34 cellular contexts compared by ENCODE assay signal in the genomic region with DNA sequence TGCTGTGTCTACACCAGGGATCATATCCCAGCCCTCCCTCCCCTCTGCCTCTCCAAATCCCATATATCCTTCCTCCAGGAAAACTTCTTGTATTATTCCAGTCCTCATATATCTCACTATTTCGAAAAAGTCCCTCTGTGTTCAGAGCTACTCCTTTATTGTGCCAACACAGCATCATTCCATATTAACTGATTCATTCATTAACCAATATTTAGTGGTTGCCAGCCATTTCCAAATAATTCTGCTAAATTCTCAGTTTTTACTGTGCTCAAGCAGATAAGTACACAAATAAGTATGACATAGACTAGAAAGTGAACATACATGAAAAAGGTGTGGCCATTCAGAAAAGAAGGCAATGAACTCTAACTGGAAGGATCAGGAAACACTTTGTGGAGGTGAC.
"Had no signal": no experiment of that assay in that cellular context is flagged by ENCODE, and none has a peak within 500 bp of the region (broad histone marks: within the 10 kb centered on the region; RNA-seq: fewer than 3 reads in every experiment).

No MANE protein-coding gene starts in this region.

- H3K36me3 Mint-ChIP-seq: brain; stimulated activated memory B cell treated with anti-CD40 and anti-IgM and Interleukin-4, amounts not matched to agents 10 μg/mL and 1 μg/mL and 100 μg/mL, for 72 hours; type B pancreatic cell had no signal

- ATAC-seq: activated CD4-positive, CD25-positive, alpha-beta regulatory T cell treated with anti-CD3 and anti-CD28 coated beads, Interleukin-2, amount 50 U/mL, for 24 hours; left colon; naive thymus-derived CD4-positive, alpha-beta T cell; pancreas; psoas muscle; stimulated activated memory B cell treated with anti-CD40 and anti-IgM and Interleukin-4, amounts not matched to agents 10 μg/mL and 1 μg/mL and 100 μg/mL, for 72 hours; stimulated activated naive CD8-positive, alpha-beta T cell treated with anti-CD3 and anti-CD28 coated beads, Interleukin-15, amount 100 ng/mL, for 72 hours had no signal

- H3K4me3 ChIP-seq: esophagus squamous epithelium, pancreas, psoas muscle, sigmoid colon, smooth muscle cell, vagina had no signal

- H3K27ac ChIP-seq: esophagus squamous epithelium, pancreas, psoas muscle, sigmoid colon, vagina, VCaP had no signal

- H3K4me1 ChIP-seq: pancreas, psoas muscle, sigmoid colon, vagina had no signal

- H3K36me3 ChIP-seq: esophagus squamous epithelium, pancreas, sigmoid colon, vagina had no signal

- H3K4me3 Mint-ChIP-seq: activated CD4-positive, alpha-beta memory T cell treated with anti-CD3 and anti-CD28 coated beads, Interleukin-2, amount 10 ng/mL, durations not matched to agents 7 days and 5 days; activated CD4-positive, alpha-beta T cell treated with anti-CD3 and anti-CD28 coated beads, Interleukin-2, amount 10 ng/mL, durations not matched to agents 24 days and 14 days; activated T-cell treated with anti-CD3 and anti-CD28 coated beads, Interleukin-2, amount 50 U/mL, for 24 hours; brain; naive thymus-derived CD4-positive, alpha-beta T cell; stimulated activated memory B cell treated with anti-CD40 and anti-IgM and Interleukin-4, amounts not matched to agents 10 μg/mL and 1 μg/mL and 100 μg/mL, for 72 hours; stimulated activated naive CD8-positive, alpha-beta T cell treated with anti-CD3 and anti-CD28 coated beads, Interleukin-15, amount 100 ng/mL, for 72 hours; T-helper 1 cell treated with Interleukin-12 subunit alpha and Interleukin-12 subunit beta and Interleukin-4 antibody, amounts not matched to agents 30 μg/mL and 1 μg/mL, for 36 hours; type B pancreatic cell had no signal

- H3K27ac Mint-ChIP-seq: activated CD4-positive, alpha-beta memory T cell treated with anti-CD3 and anti-CD28 coated beads, Interleukin-2, amount 10 ng/mL, durations not matched to agents 7 days and 5 days; activated CD4-positive, alpha-beta T cell treated with anti-CD3 and anti-CD28 coated beads, Interleukin-2, amount 10 ng/mL, durations not matched to agents 24 days and 14 days; activated T-cell treated with anti-CD3 and anti-CD28 coated beads, Interleukin-2, amount 50 U/mL, for 24 hours; brain; naive thymus-derived CD4-positive, alpha-beta T cell; stimulated activated memory B cell treated with anti-CD40 and anti-IgM and Interleukin-4, amounts not matched to agents 10 μg/mL and 1 μg/mL and 100 μg/mL, for 72 hours; stimulated activated naive CD8-positive, alpha-beta T cell treated with anti-CD3 and anti-CD28 coated beads, Interleukin-15, amount 100 ng/mL, for 72 hours; T-helper 1 cell treated with Interleukin-12 subunit alpha and Interleukin-12 subunit beta and Interleukin-4 antibody, amounts not matched to agents 30 μg/mL and 1 μg/mL, for 36 hours; type B pancreatic cell had no signal

- H3K4me2 ChIP-seq: smooth muscle cell had no signal

- H3K4me1 Mint-ChIP-seq: activated CD4-positive, alpha-beta memory T cell treated with anti-CD3 and anti-CD28 coated beads, Interleukin-2, amount 10 ng/mL, durations not matched to agents 7 days and 5 days; activated CD4-positive, alpha-beta T cell treated with anti-CD3 and anti-CD28 coated beads, Interleukin-2, amount 10 ng/mL, durations not matched to agents 24 days and 14 days had no signal

- H3K9me3 Mint-ChIP-seq: activated CD4-positive, alpha-beta memory T cell treated with anti-CD3 and anti-CD28 coated beads, Interleukin-2, amount 10 ng/mL, durations not matched to agents 7 days and 5 days; activated CD4-positive, alpha-beta T cell treated with anti-CD3 and anti-CD28 coated beads, Interleukin-2, amount 10 ng/mL, durations not matched to agents 24 days and 14 days; activated T-cell treated with anti-CD3 and anti-CD28 coated beads, Interleukin-2, amount 50 U/mL, for 24 hours; brain; stimulated activated memory B cell treated with anti-CD40 and anti-IgM and Interleukin-4, amounts not matched to agents 10 μg/mL and 1 μg/mL and 100 μg/mL, for 72 hours; T-helper 1 cell treated with Interleukin-12 subunit alpha and Interleukin-12 subunit beta and Interleukin-4 antibody, amounts not matched to agents 30 μg/mL and 1 μg/mL, for 36 hours; type B pancreatic cell had no signal

- DNase-seq: activated CD4-positive, alpha-beta memory T cell treated with anti-CD3 and anti-CD28 coated beads, Interleukin-2, amount 10 ng/mL, durations not matched to agents 7 days and 5 days; activated CD4-positive, alpha-beta T cell treated with anti-CD3 and anti-CD28 coated beads, Interleukin-2, amount 10 ng/mL, durations not matched to agents 24 days and 14 days; activated CD8-positive, alpha-beta memory T cell treated with anti-CD3 and anti-CD28 coated beads, Interleukin-2, amount 50 U/mL, for 48 hours; activated gamma-delta T cell; activated naive CD4-positive, alpha-beta T cell treated with anti-CD3 and anti-CD28 coated beads, Interleukin-2, amount 50 U/mL, for 16 hours; activated T-cell treated with anti-CD3 and anti-CD28 coated beads, Interleukin-2, amount 50 U/mL, for 24 hours; anterior cingulate cortex; caudate nucleus; cortex of kidney; esophagus squamous epithelium; head of caudate nucleus; hippocampal formation; kidney; left colon; midbrain; naive thymus-derived CD4-positive, alpha-beta T cell; pancreas; psoas muscle; sigmoid colon; stimulated activated CD4-positive, alpha-beta T cell treated with anti-CD3 and anti-CD28 coated beads, Interleukin-1b, Interleukin-23, amount 100 ng/mL, for 48 hours; stimulated activated CD4-positive, alpha-beta T cell treated with anti-CD3 and anti-CD28 coated beads, Interleukin-4, amount 100 ng/mL, for 4 hours; stimulated activated CD8-positive, alpha-beta memory T cell treated with anti-CD3 and anti-CD28 coated beads, Interleukin-4, amount 100 ng/mL, for 48 hours; stimulated activated naive CD8-positive, alpha-beta T cell treated with anti-CD3 and anti-CD28 coated beads, Interleukin-15, amount 100 ng/mL, for 72 hours; substantia nigra; T-helper 9 cell had no signal

- FAIRE-seq: kidney, pancreas, TTC549 had no signal

- H3K9me3 ChIP-seq: esophagus squamous epithelium, pancreas, psoas muscle, sigmoid colon, vagina had no signal

- H3K27me3 ChIP-seq: esophagus squamous epithelium, pancreas, sigmoid colon, vagina had no signal

- H3K27me3 Mint-ChIP-seq: stimulated activated memory B cell treated with anti-CD40 and anti-IgM and Interleukin-4, amounts not matched to agents 10 μg/mL and 1 μg/mL and 100 μg/mL, for 72 hours had no signal
